ENCODE assay signal across 8 cellular contexts in the genomic region with DNA sequence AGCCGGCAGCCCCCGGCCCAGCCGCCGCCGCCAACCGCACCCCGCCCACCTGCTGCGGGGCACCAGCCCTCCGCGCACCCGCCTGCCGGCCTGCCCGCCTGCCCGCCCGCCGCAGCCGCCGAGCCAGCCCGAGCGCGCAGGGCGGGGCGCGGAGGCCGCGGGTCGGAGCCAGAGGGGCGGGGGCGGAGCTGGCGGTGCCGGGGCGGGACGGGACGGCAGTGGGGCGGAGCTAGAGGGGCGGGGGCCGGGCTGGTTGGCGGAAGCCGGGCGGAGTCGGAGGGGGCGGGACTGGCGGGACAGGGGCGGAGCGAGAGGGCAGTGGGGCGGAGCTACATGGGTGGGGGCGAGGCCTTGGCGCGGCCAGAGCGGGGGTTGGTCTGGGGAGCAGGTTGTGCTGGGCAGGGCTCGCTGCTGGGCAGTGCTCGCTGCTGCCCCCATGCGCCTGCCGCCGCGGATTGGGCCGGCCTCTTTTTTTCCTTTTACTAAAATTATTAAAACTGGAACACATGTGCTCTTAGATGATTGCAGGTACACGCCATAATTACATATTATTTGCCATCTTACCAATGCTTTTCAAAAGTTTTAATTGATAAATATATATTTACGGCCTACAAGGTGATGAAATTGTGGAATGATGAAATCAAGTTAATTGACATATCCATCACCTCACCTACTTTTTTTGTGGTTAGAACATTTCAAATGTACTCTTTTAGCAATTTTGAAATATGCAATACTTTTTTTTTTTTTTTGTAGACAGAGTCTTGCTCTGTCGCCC. TPM values are rescaled to one million over a fixed set of nuclear protein-coding genes. Genes with fewer than 3 reads are reported as not detected.
DNase-seq lines count a peak whose midpoint lies in the region; TF ChIP-seq lines count a peak whose summit lies in the region.

TSS of gene SH3GLB2 (minus strand) at position 140 of the 775 bp plus-strand sequence. CDS start 177 bp downstream, outside the sequence.

- H3K27me3 Mint-ChIP-seq in HFFc6 (ENCODE audit: insufficient read depth), result peaks cover 3% of the 10 kb centered on the region; the same call in 1 of the 2 replicates
- H3K27me3 Mint-ChIP-seq in activated naive CD8-positive, alpha-beta T cell, result no peaks in the 10 kb centered on the region
- peaks cover 4% of the 10 kb centered on the region for H3K27me3 Mint-ChIP-seq in glutamatergic neuron (ENCODE audit: unreplicated experiment)

- H3K27ac ChIP-seq in ovary (peak within 1 kb of the TSS in 1 of 2 donors; percentile 37), thymus (ENCODE audit: low read depth) (peak within 1 kb of the TSS; percentile 81)

- H3K9me3 Mint-ChIP-seq in HFFc6 (no peaks in the 10 kb centered on the region), glutamatergic neuron (ENCODE audit: unreplicated experiment) (peaks cover 10% of the 10 kb centered on the region)
- no peaks in the 10 kb centered on the region for H3K9me3 Mint-ChIP-seq in activated naive CD8-positive, alpha-beta T cell (ENCODE audit: low read depth)

- H3K4me3 Mint-ChIP-seq in HFFc6 (peak within 1 kb of the TSS; percentile 88), glutamatergic neuron (ENCODE audit: unreplicated experiment) (peak within 1 kb of the TSS; percentile 91)
- H3K4me3 Mint-ChIP-seq in activated naive CD8-positive, alpha-beta T cell, result peak within 1 kb of the TSS; percentile 90

- no peak for TF ChIP-seq POLR2A in NB4 (IDR thresholded peaks at IDR 0.05; ENCODE audit: extremely low read depth, insufficient read length)
- no peak for TF ChIP-seq POLR2A in ovary (IDR thresholded peaks at IDR 0.05)

- peaks cover 26% of the 10 kb centered on the region for H3K4me1 Mint-ChIP-seq in HFFc6 (ENCODE audit: low read depth)
- peaks cover 14% of the 10 kb centered on the region for H3K4me1 Mint-ChIP-seq in activated naive CD8-positive, alpha-beta T cell (ENCODE audit: low read depth)
- peaks cover 17% of the 10 kb centered on the region for H3K4me1 Mint-ChIP-seq in glutamatergic neuron (ENCODE audit: low read depth, unreplicated experiment)

- no peaks in the 10 kb centered on the region; the same call in 1 of the 2 replicates for H3K36me3 ChIP-seq in GM06990 (ENCODE audit: control insufficient read depth, insufficient read depth, low read length)
- no peaks in the 10 kb centered on the region for H3K36me3 ChIP-seq in ovary
- H3K36me3 ChIP-seq in thymus (ENCODE audit: control insufficient read depth, insufficient read depth), result no peaks in the 10 kb centered on the region

- H3K36me3 Mint-ChIP-seq in HFFc6 (ENCODE audit: low read depth) (no peaks in the 10 kb centered on the region), glutamatergic neuron (ENCODE audit: unreplicated experiment) (no peaks in the 10 kb centered on the region)
- no peaks in the 10 kb centered on the region for H3K36me3 Mint-ChIP-seq in activated naive CD8-positive, alpha-beta T cell

- H3K9me3 ChIP-seq in ovary (no peaks in the 10 kb centered on the region), thymus (ENCODE audit: control insufficient read depth) (no peaks in the 10 kb centered on the region)

- no peaks in the 10 kb centered on the region for H3K27me3 ChIP-seq in GM06990 (replicated peaks; ENCODE audit: control insufficient read depth, insufficient read depth, low read length)
- H3K27me3 ChIP-seq in ovary, result no peaks in the 10 kb centered on the region
- H3K27me3 ChIP-seq in thymus (ENCODE audit: control insufficient read depth, insufficient read depth), result no peaks in the 10 kb centered on the region

- H3K4me3 ChIP-seq in GM06990 (replicated peaks; ENCODE audit: low read depth, low read length), result peak within 1 kb of the TSS; percentile 81
- peak within 1 kb of the TSS; percentile 67 for H3K4me3 ChIP-seq in NB4 (ENCODE audit: low read depth, low read length)
- peak within 1 kb of the TSS; percentile 89 for H3K4me3 ChIP-seq in ovary
- H3K4me3 ChIP-seq in thymus (ENCODE audit: low read length), result peak within 1 kb of the TSS; percentile 73

- H3K27ac Mint-ChIP-seq in HFFc6 (peak within 1 kb of the TSS; percentile 27; the same call in 1 of the 2 replicates), glutamatergic neuron (ENCODE audit: unreplicated experiment) (peak within 1 kb of the TSS; percentile 79)
- H3K27ac Mint-ChIP-seq in activated naive CD8-positive, alpha-beta T cell, result peak within 1 kb of the TSS; percentile 58

- intact Hi-C loops in ovary (cut with DNase I), result no loop called here

- DNase-seq in GM06990 (ENCODE audit: extremely low read depth, insufficient read length) (peak; percentile 93), HFFc6 (peak; percentile 94), NB4 (ENCODE audit: low read depth) (peak; percentile 92), SKM-1 treated with dmso at 0.1 percent for 144 hours (lab: John Stamatoyannopoulos, UW; ENCODE audit: unreplicated experiment) (peak; percentile 79), glutamatergic neuron (peak; percentile 99), ovary (peak; percentile 95 to 99 (median 98))

- no peak for TF ChIP-seq EP300 in ovary (IDR thresholded peaks at IDR 0.05)

- H3K4me1 ChIP-seq in ovary (ENCODE audit: insufficient read depth), result peaks cover 1% of the 10 kb centered on the region
- H3K4me1 ChIP-seq in thymus (ENCODE audit: control insufficient read depth, insufficient read depth, low read length), result peaks cover 13% of the 10 kb centered on the region

- peak; percentile 86 for TF ChIP-seq CTCF in GM06990 (IDR thresholded peaks at IDR 0.05; ENCODE audit: insufficient read depth, low read length, poor library complexity, severe bottlenecking)
- peak; percentile 89 for TF ChIP-seq CTCF in HFFc6 (IDR thresholded peaks at IDR 0.05)
- TF ChIP-seq CTCF in NB4 (IDR thresholded peaks at IDR 0.05; ENCODE audit: low read depth, low read length), result peak; percentile 75
- TF ChIP-seq CTCF in glutamatergic neuron (IDR thresholded peaks at IDR 0.05; ENCODE audit: partially characterized antibody, unreplicated experiment), result peak; percentile 73
- TF ChIP-seq CTCF in ovary (IDR thresholded peaks at IDR 0.05), result peak; percentile 78 to 96 (median 87)

- 1 to 4% (median 1%) methylated on average over 15 to 60 of the region's 60 CpGs for WGBS in ovary, 3 donors
- 3% methylated on average over 60 of the region's 60 CpGs for WGBS in thymus

RNA-seq across cellular contexts. Expression of gene SH3GLB2, which starts in this region (rescaled TPM):
- total RNA-seq in HFFc6 (2021; fragmentation: NEBNext Ultra II Directional; extraction: Animal tissue kit (Norgen Biotek cat#: 25700)), result 10 to 100 TPM; 38.1 to 56.1 (median 42.7) TPM
- total RNA-seq in glutamatergic neuron (ENCODE audit: unreplicated experiment) (143 TPM), ovary (100 to 1,000 TPM in 2 of 7 donors, 10 to 100 TPM in 5; 57.8 to 105 (median 88.8) TPM)
- polyA plus RNA-seq in ovary (100 to 1,000 TPM in 1 of 2 donors, 10 to 100 TPM in 1; 11.8 to 112 TPM), thymus (134 TPM)

Comparison
In these comparisons a context has a peak if more than half of its experiments do, and no peak if none do; other contexts are left out.
1. H3K27ac Mint-ChIP-seq: peak in every context shown above with its lines; median percentile 79 in glutamatergic neuron; 58 in activated naive CD8-positive, alpha-beta T cell; 27 in HFFc6.